ENCODE assay signal across 20 cellular contexts in the genomic region with DNA sequence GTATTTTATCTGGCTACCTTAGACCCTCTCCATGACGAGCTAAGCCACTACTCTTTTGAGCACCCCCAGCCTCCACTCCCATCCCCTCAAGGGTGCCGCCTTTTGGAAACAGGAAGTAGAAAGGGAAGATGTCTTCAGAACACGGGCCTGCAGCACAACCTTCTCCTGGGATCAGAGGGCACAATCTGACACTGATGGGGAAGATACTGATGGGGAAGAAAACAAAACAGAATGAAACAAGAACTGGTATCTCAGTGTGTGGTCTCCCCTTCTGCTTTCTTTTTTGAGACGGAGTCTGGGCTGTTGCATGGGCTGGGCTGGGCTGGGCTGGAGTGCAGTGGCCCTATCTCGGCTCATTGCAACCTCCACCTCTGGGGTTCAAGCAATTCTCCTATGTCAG.
DNase-seq lines count a peak whose midpoint lies in the region; ATAC-seq and TF ChIP-seq lines count a peak whose summit lies in the region.
"Had no signal": no experiment of that assay in that cellular context is flagged by ENCODE, and none has a peak within 500 bp of the region (broad histone marks: within the 10 kb centered on the region; RNA-seq: fewer than 3 reads in every experiment).

No MANE protein-coding gene starts in this region.

- no peak overlapping the region for H3K4me3 Mint-ChIP-seq in IgD-negative memory B cell
- H3K4me3 Mint-ChIP-seq: CD8-positive, alpha-beta T cell had no signal

- no peaks in the 10 kb centered on the region for H3K36me3 Mint-ChIP-seq in IgD-negative memory B cell
- H3K36me3 Mint-ChIP-seq: CD8-positive, alpha-beta T cell had no signal

- no peak overlapping the region for H3K4me3 ChIP-seq in dorsolateral prefrontal cortex
- H3K4me3 ChIP-seq in upper lobe of right lung: no peak overlapping the region
- H3K4me3 ChIP-seq: BLaER1, SJSA1 had no signal

- H3K36me3 ChIP-seq in upper lobe of right lung: no peaks in the 10 kb centered on the region
- H3K36me3 ChIP-seq: BLaER1, SJSA1 had no signal

- H3K9me3 Mint-ChIP-seq in IgD-negative memory B cell: peaks cover 0 to 2% (median 0%) of the 10 kb centered on the region in 3 donors
- H3K9me3 Mint-ChIP-seq: CD8-positive, alpha-beta T cell had no signal

- H3K27me3 ChIP-seq in dorsolateral prefrontal cortex: no peaks in the 10 kb centered on the region
- no peaks in the 10 kb centered on the region for H3K27me3 ChIP-seq in upper lobe of right lung
- H3K27me3 ChIP-seq: BLaER1 had no signal

- H3K4me1 ChIP-seq in upper lobe of right lung: no peaks in the 10 kb centered on the region
- H3K4me1 ChIP-seq: BLaER1, SJSA1 had no signal

- H3K27ac Mint-ChIP-seq in IgD-negative memory B cell: peak overlapping the region in 2 of 3 donors; percentile 24 to 30
- H3K27ac Mint-ChIP-seq: CD8-positive, alpha-beta T cell had no signal

- ATAC-seq in upper lobe of right lung (peak; percentile 39), left lobe of liver (no peak)
- ATAC-seq: CD8-positive, alpha-beta T cell; Right ventricle myocardium inferior had no signal

- peak overlapping the region in 36 of 59 donors; percentile 1 to 72 (median 50) for H3K27ac ChIP-seq in dorsolateral prefrontal cortex
- H3K27ac ChIP-seq in upper lobe of right lung: no peak overlapping the region
- H3K27ac ChIP-seq: BLaER1, SJSA1 had no signal

- no peaks in the 10 kb centered on the region for H3K9me3 ChIP-seq in upper lobe of right lung
- H3K9me3 ChIP-seq: BLaER1, SJSA1 had no signal

- no peaks in the 10 kb centered on the region for H3K4me1 Mint-ChIP-seq in IgD-negative memory B cell

- TF ChIP-seq CTCF in dorsolateral prefrontal cortex (IDR thresholded peaks at IDR 0.05 in 54 of 56, conservative IDR thresholded peaks at IDR 0.05 in 2 of 56; ENCODE audit: low read depth in 1 of 56, partially characterized antibody in 56 of 56) (no peak), upper lobe of right lung (IDR thresholded peaks at IDR 0.05) (no peak)

- peaks cover 1% of the 10 kb centered on the region for H3K27me3 Mint-ChIP-seq in IgD-negative memory B cell

- intact Hi-C loops in dorsolateral prefrontal cortex (cut with DNase I): no loop called here
- intact Hi-C loops in upper lobe of right lung (cut with DNase I): no loop called here

- DNase-seq in NOMO-1 treated with dmso at 0.1 percent for 144 hours (lab: John Stamatoyannopoulos, UW; ENCODE audit: unreplicated experiment): peak; percentile 8
- no peak for DNase-seq in dorsolateral prefrontal cortex
- DNase-seq in upper lobe of right lung: no peak
- no peak for DNase-seq in DMS114 treated with DMSO at 0.1 percent for 48 hours (lab: John Stamatoyannopoulos, UW; ENCODE audit: unreplicated experiment)
- no peak for DNase-seq in LoVo (ENCODE audit: low spot score)
- DNase-seq in left lobe of liver (ENCODE audit: low spot score): no peak
- DNase-seq: CD8-positive, alpha-beta T cell; DMS153; H7; KG1; NCI-H1417 treated with DMSO at 0.1 percent for 48 hours; NCI-H187; NCI-H446 treated with DMSO at 0.1 percent for 48 hours; NK-92 treated with Interleukin-12 subunit alpha and Interleukin-12 subunit beta, amount 100 ng/mL, for 24 hours; SW 1271; T-helper 2 cell had no signal
